In genomic region chr9:130394814-130395470, GRCh38 we compare ENCODE assay signal across 2 cellular contexts.
A peak's percentile ranks its signal among the peaks of the same experiment; 100 is the strongest.
TF ChIP-seq lines count a peak whose summit lies in the region.

No MANE protein-coding gene starts in this region.

TF ChIP-seq in GM12878, 131 proteins besides CTCF, POLR2A, EP300 and RAD21:
- TF ChIP-seq ESRRA (IDR thresholded peaks at IDR 0.05; ENCODE audit: low read length) (no peak), MEF2B (IDR thresholded peaks at IDR 0.05; ENCODE audit: partially characterized antibody, poor library complexity, severe bottlenecking) (no peak), NR2C1 (IDR thresholded peaks at IDR 0.05) (0 out of 2 replicates have a peak, but pooled peaks have one; percentile 7)

TF ChIP-seq in H1, 55 proteins besides CTCF, POLR2A, EP300 and RAD21:
- TF ChIP-seq CBX5 (IDR thresholded peaks at IDR 0.05; ENCODE audit: low read depth, low read length) (no peak), ZNF274 (IDR thresholded peaks at IDR 0.05; ENCODE audit: borderline replicate concordance, extremely low read depth, low read length) (no peak), POU5F1 (IDR thresholded peaks at IDR 0.05; ENCODE audit: low read depth, low read length) (no peak), ASH2L (IDR thresholded peaks at IDR 0.05; ENCODE audit: low read length) (no peak), GTF2F1 (IDR thresholded peaks at IDR 0.05; ENCODE audit: borderline replicate concordance, low read depth, low read length) (no peak), ATF3 (IDR thresholded peaks at IDR 0.05; ENCODE audit: insufficient read depth, low read depth, low read length) (no peak), NANOG (IDR thresholded peaks at IDR 0.05; ENCODE audit: insufficient read depth, low read depth, low read length, poor library complexity, severe bottlenecking) (no peak), CHD7 (IDR thresholded peaks at IDR 0.05; ENCODE audit: insufficient replicate concordance, low read length) (no peak), HDAC6 (IDR thresholded peaks at IDR 0.05; ENCODE audit: low read depth, low read length) (no peak), NRF1 (IDR thresholded peaks at IDR 0.05; ENCODE audit: low read depth, low read length) (no peak), KDM4A (IDR thresholded peaks at IDR 0.05; ENCODE audit: low read depth, low read length, severe bottlenecking) (no peak), TBP (IDR thresholded peaks at IDR 0.05; ENCODE audit: low read depth, low read length) (no peak), CHD1 (IDR thresholded peaks at IDR 0.05; ENCODE audit: low read depth, low read length) (no peak), CTBP2 (IDR thresholded peaks at IDR 0.05; ENCODE audit: borderline replicate concordance, insufficient read depth, insufficient read length, low read length) (no peak), KDM5A (IDR thresholded peaks at IDR 0.05; ENCODE audit: low read length) (no peak), YY1 (IDR thresholded peaks at IDR 0.05; ENCODE audit: low read depth, low read length) (no peak), GABPA (IDR thresholded peaks at IDR 0.05; ENCODE audit: borderline replicate concordance, insufficient read depth, low read length) (no peak)
